Comparison of ENCODE assay signal across 8 cellular contexts in genomic region chr5:50667079-50667652, GRCh38. TPM values are rescaled to one million over a fixed set of nuclear protein-coding genes. Genes with fewer than 3 reads are reported as not detected.
DNase-seq lines count a peak whose midpoint lies in the region; ATAC-seq and TF ChIP-seq lines count a peak whose summit lies in the region.

No MANE protein-coding gene starts in this region.

- CTCF ChIA-PET in activated CD8-positive, alpha-beta T cell treated with anti-CD3 and anti-CD28 coated beads, Interleukin-2, amount 10 ng/mL, durations not matched to agents 7 days and 5 days (lab: Charles Lee): interaction anchor here (1.0 to 2.1 kb wide), 3 partner anchors 219 to 228 kb away, joined by 3 to 11 read pairs (median 5); partner anchors contain the start of gene EMB

- no peaks in the 10 kb centered on the region for H3K27me3 Mint-ChIP-seq in activated CD8-positive, alpha-beta T cell treated with anti-CD3 and anti-CD28 coated beads, Interleukin-2, amount 10 ng/mL, durations not matched to agents 7 days and 5 days (ENCODE audit: low read depth)
- no peaks in the 10 kb centered on the region for H3K27me3 Mint-ChIP-seq in nephron progenitor cell (ENCODE audit: low read depth, poor library complexity)

- no peaks in the 10 kb centered on the region for H3K4me1 ChIP-seq in uterus

- DNase-seq in SHP77 (lab: John Stamatoyannopoulos, UW) (peak; percentile 17 to 36), SHP77 treated with DMSO at 0.1 percent for 48 hours (lab: John Stamatoyannopoulos, UW) (no peak), NAMALWA (ENCODE audit: low spot score) (peak; percentile 62), fibroblast of peridontal ligament (ENCODE audit: extremely low read depth) (peak; percentile 35), nephron progenitor cell (peak; percentile 73), uterus (peak; percentile 37 to 59)
- no peak for DNase-seq in activated CD8-positive, alpha-beta T cell treated with anti-CD3 and anti-CD28 coated beads, Interleukin-2, amount 10 ng/mL, durations not matched to agents 7 days and 5 days

- H3K4me3 ChIP-seq in uterus: peak overlapping the region; percentile 73 to 77

- H3K36me3 Mint-ChIP-seq in activated CD8-positive, alpha-beta T cell treated with anti-CD3 and anti-CD28 coated beads, Interleukin-2, amount 10 ng/mL, durations not matched to agents 7 days and 5 days (ENCODE audit: low read depth): peaks cover 36% of the 10 kb centered on the region
- H3K36me3 Mint-ChIP-seq in nephron progenitor cell (ENCODE audit: low read depth): no peaks in the 10 kb centered on the region

- POLR2A ChIA-PET in activated CD8-positive, alpha-beta T cell treated with anti-CD3 and anti-CD28 coated beads, Interleukin-2, amount 10 ng/mL, durations not matched to agents 7 days and 5 days (lab: Charles Lee): interaction anchor here (0.6 to 3.1 kb wide), 16 partner anchors 9 to 277 kb away, joined by 3 to 29 read pairs (median 5); partner anchors contain the start of gene EMB

- intact Hi-C loops in uterus (cut with DNase I; ENCODE audit: low total_unique reads): no loop called here

- H3K27ac ChIP-seq in uterus: peak overlapping the region; percentile 64 to 80

- H3K9me3 Mint-ChIP-seq in activated CD8-positive, alpha-beta T cell treated with anti-CD3 and anti-CD28 coated beads, Interleukin-2, amount 10 ng/mL, durations not matched to agents 7 days and 5 days (ENCODE audit: insufficient read depth): no peaks in the 10 kb centered on the region
- H3K9me3 Mint-ChIP-seq in nephron progenitor cell: no peaks in the 10 kb centered on the region

- ATAC-seq in HG02588 (IDR thresholded peaks at IDR 0.05; ENCODE audit: unreplicated experiment): peak; percentile 44
- ATAC-seq in activated CD8-positive, alpha-beta T cell treated with anti-CD3 and anti-CD28 coated beads, Interleukin-2, amount 10 ng/mL, durations not matched to agents 7 days and 5 days: peak; percentile 56

- H3K4me1 Mint-ChIP-seq in activated CD8-positive, alpha-beta T cell treated with anti-CD3 and anti-CD28 coated beads, Interleukin-2, amount 10 ng/mL, durations not matched to agents 7 days and 5 days (ENCODE audit: low read depth): peaks cover 61% of the 10 kb centered on the region
- H3K4me1 Mint-ChIP-seq in nephron progenitor cell: peaks cover 62% of the 10 kb centered on the region

- TF ChIP-seq POLR2A in uterus (IDR thresholded peaks at IDR 0.05): no peak

- H3K36me3 ChIP-seq in uterus: no peaks in the 10 kb centered on the region

- H3K4me3 Mint-ChIP-seq in activated CD8-positive, alpha-beta T cell treated with anti-CD3 and anti-CD28 coated beads, Interleukin-2, amount 10 ng/mL, durations not matched to agents 7 days and 5 days: peak overlapping the region; percentile 99
- peak overlapping the region; percentile 99 for H3K4me3 Mint-ChIP-seq in nephron progenitor cell

- peak overlapping the region; percentile 100 for H3K27ac Mint-ChIP-seq in activated CD8-positive, alpha-beta T cell treated with anti-CD3 and anti-CD28 coated beads, Interleukin-2, amount 10 ng/mL, durations not matched to agents 7 days and 5 days
- peak overlapping the region; percentile 95 for H3K27ac Mint-ChIP-seq in nephron progenitor cell

- no peaks in the 10 kb centered on the region for H3K27me3 ChIP-seq in uterus

- TF ChIP-seq CTCF in nephron progenitor cell (IDR thresholded peaks at IDR 0.05): no peak
- TF ChIP-seq CTCF in uterus (IDR thresholded peaks at IDR 0.05): no peak

- H3K9me3 ChIP-seq in uterus: no peaks in the 10 kb centered on the region

RNA-seq across cellular contexts. Expression of gene PARP8, which starts 0.7 kb away (rescaled TPM):
- 10 to 100 TPM; 78.5 to 80.0 TPM for total RNA-seq in activated CD8-positive, alpha-beta T cell treated with anti-CD3 and anti-CD28 coated beads, Interleukin-2, amount 10 ng/mL, durations not matched to agents 7 days and 5 days
- total RNA-seq in uterus: 10 to 100 TPM in 3 of 4 donors, 1 to 10 TPM in 1; 2.3 to 23.8 (median 22.9) TPM

Comparison
In these comparisons a context has a peak if more than half of its experiments do, and no peak if none do; other contexts are left out.
1. DNase-seq: peak in SHP77 (2 of 2), NAMALWA (single experiment), fibroblast of peridontal ligament (single experiment), nephron progenitor cell (single experiment) and uterus (2 of 2); none in SHP77 treated with DMSO at 0.1 percent for 48 hours (single experiment) and activated CD8-positive, alpha-beta T cell treated with anti-CD3 and anti-CD28 coated beads, Interleukin-2, amount 10 ng/mL, durations not matched to agents 7 days and 5 days (single experiment).